18 cellular contexts compared by ENCODE assay signal in genomic region chr7:51029586-51030230, GRCh38.
DNase-seq lines count a peak whose midpoint lies in the region; TF ChIP-seq lines count a peak whose summit lies in the region.
"Had no signal": no experiment of that assay in that cellular context is flagged by ENCODE, and none has a peak within 500 bp of the region (broad histone marks: within the 10 kb centered on the region; RNA-seq: fewer than 3 reads in every experiment).

No MANE protein-coding gene starts in this region.

- no peak overlapping the region for H3K9ac ChIP-seq in skeletal muscle satellite cell (ENCODE audit: low read depth, low read length)

- CTCF ChIA-PET in MCF 10A (lab: Yijun Ruan, JAX): interaction anchor here (0.5 to 1.3 kb wide), 5 partner anchors 23 to 315 kb away, joined by 3 to 4 read pairs (median 3); no protein-coding TSS in a partner anchor

- 67 to 80% methylated on average over 4 of the region's 4 CpGs for WGBS in sigmoid colon, 2 donors

- TF ChIP-seq EP300 in sigmoid colon (IDR thresholded peaks at IDR 0.05): no peak

- BruUV-seq in MCF 10A (replicated peaks; lab: Mats Ljungman, UMichigan): no TSS peak

- peak overlapping the region; percentile 23 for H3K4me2 ChIP-seq in skeletal muscle satellite cell (ENCODE audit: low read length)

- TF ChIP-seq POLR2A in breast epithelium (IDR thresholded peaks at IDR 0.05) (no peak), sigmoid colon (IDR thresholded peaks at IDR 0.05) (no peak)

- no peak overlapping the region for H3K4me3 Mint-ChIP-seq in MCF 10A (ENCODE audit: unreplicated experiment)
- H3K4me3 Mint-ChIP-seq: activated naive CD8-positive, alpha-beta T cell treated with anti-CD3 and anti-CD28 coated beads, Interleukin-2, amount 50 U/mL, for 24 hours; type B pancreatic cell had no signal

- no peak overlapping the region for H3K27ac Mint-ChIP-seq in MCF 10A (ENCODE audit: low read depth, unreplicated experiment)
- H3K27ac Mint-ChIP-seq: activated naive CD8-positive, alpha-beta T cell treated with anti-CD3 and anti-CD28 coated beads, Interleukin-2, amount 50 U/mL, for 24 hours; type B pancreatic cell had no signal

- H3K36me3 Mint-ChIP-seq in MCF 10A (ENCODE audit: insufficient read depth, unreplicated experiment): peaks cover 9% of the 10 kb centered on the region

- DNase-seq in MCF 10A (ENCODE audit: unreplicated experiment): peak; percentile 73
- DNase-seq in breast epithelium (ENCODE audit: low spot score in 2 of 2): no peak
- peak; percentile 37 for DNase-seq in T1000 (lab: John Stamatoyannopoulos, UW)
- peak; percentile 84 for DNase-seq in fibroblast of pulmonary artery (ENCODE audit: low read depth)
- DNase-seq in sigmoid colon: no peak
- no peak for DNase-seq in dorsolateral prefrontal cortex
- DNase-seq in NCI-H2081 treated with DMSO at 0.1 percent for 48 hours (lab: John Stamatoyannopoulos, UW): no peak
- DNase-seq: activated CD4-positive, CD25-positive, alpha-beta regulatory T cell; activated naive CD8-positive, alpha-beta T cell treated with anti-CD3 and anti-CD28 coated beads, Interleukin-2, amount 50 U/mL, for 24 hours; DMS153; Karpas-422; NCI-H2029 treated with DMSO at 0.1 percent for 48 hours; NCI-H82; stimulated activated CD4-positive, alpha-beta T cell treated with anti-CD3 and anti-CD28 coated beads, Interleukin-12 subunit alpha, Interleukin-12 subunit beta, amount 100 ng/mL, for 4 hours had no signal

- H3K36me3 ChIP-seq in breast epithelium: no peaks in the 10 kb centered on the region
- no peaks in the 10 kb centered on the region for H3K36me3 ChIP-seq in skeletal muscle satellite cell (ENCODE audit: insufficient read depth, low read length)
- H3K36me3 ChIP-seq in sigmoid colon: no peaks in the 10 kb centered on the region
- H3K36me3 ChIP-seq: neutrophil, SJSA1 had no signal

- TF ChIP-seq CTCF in MCF 10A (IDR thresholded peaks at IDR 0.05; ENCODE audit: unreplicated experiment): no peak
- no peak for TF ChIP-seq CTCF in breast epithelium (IDR thresholded peaks at IDR 0.05)
- no peak for TF ChIP-seq CTCF in fibroblast of pulmonary artery (IDR thresholded peaks at IDR 0.05; ENCODE audit: low read length, missing control alignments)
- TF ChIP-seq CTCF in sigmoid colon (IDR thresholded peaks at IDR 0.05): no peak
- no peak for TF ChIP-seq CTCF in dorsolateral prefrontal cortex (IDR thresholded peaks at IDR 0.05 in 54 of 56, conservative IDR thresholded peaks at IDR 0.05 in 2 of 56; ENCODE audit: low read depth in 1 of 56, partially characterized antibody in 56 of 56)

- intact Hi-C loops in MCF 10A (cut with micrococcal nuclease): no loop called here
- intact Hi-C loops in breast epithelium (cut with DNase I; ENCODE audit: low total_unique reads): no loop called here
- intact Hi-C loops in sigmoid colon (cut with DNase I): no loop called here
- intact Hi-C loops in dorsolateral prefrontal cortex (cut with DNase I): no loop called here

- no peaks in the 10 kb centered on the region for H3K27me3 Mint-ChIP-seq in MCF 10A (ENCODE audit: insufficient read depth, unreplicated experiment)
- H3K27me3 Mint-ChIP-seq: activated naive CD8-positive, alpha-beta T cell treated with anti-CD3 and anti-CD28 coated beads, Interleukin-2, amount 50 U/mL, for 24 hours; type B pancreatic cell had no signal

- H3K27ac ChIP-seq in breast epithelium: no peak overlapping the region
- H3K27ac ChIP-seq in sigmoid colon: no peak overlapping the region
- peak overlapping the region in 6 of 59 donors; percentile 0 to 72 (median 40) for H3K27ac ChIP-seq in dorsolateral prefrontal cortex
- H3K27ac ChIP-seq: neutrophil, SJSA1 had no signal

- H3K4me1 Mint-ChIP-seq in MCF 10A (ENCODE audit: insufficient read depth, unreplicated experiment): no peaks in the 10 kb centered on the region
- H3K4me1 Mint-ChIP-seq: activated naive CD8-positive, alpha-beta T cell treated with anti-CD3 and anti-CD28 coated beads, Interleukin-2, amount 50 U/mL, for 24 hours had no signal

- H3K4me1 ChIP-seq in breast epithelium (no peaks in the 10 kb centered on the region), skeletal muscle satellite cell (ENCODE audit: control insufficient read depth, insufficient read depth, low read length) (peaks cover 37% of the 10 kb centered on the region), sigmoid colon (peaks cover 0 to 13% (median 13%) of the 10 kb centered on the region in 4 donors)
- H3K4me1 ChIP-seq: SJSA1 had no signal

- POLR2A ChIA-PET in MCF 10A (lab: Yijun Ruan, JAX): interaction anchor here (1.3 kb wide), 1 partner anchor 10 kb away, joined by 3 read pairs; no protein-coding TSS in a partner anchor

- no peaks in the 10 kb centered on the region for H3K27me3 ChIP-seq in breast epithelium
- H3K27me3 ChIP-seq in skeletal muscle satellite cell (ENCODE audit: control insufficient read depth, insufficient read depth, low read length): no peaks in the 10 kb centered on the region
- H3K27me3 ChIP-seq in sigmoid colon: no peaks in the 10 kb centered on the region
- no peaks in the 10 kb centered on the region for H3K27me3 ChIP-seq in dorsolateral prefrontal cortex
- H3K27me3 ChIP-seq: SJSA1 had no signal

- H3K9me3 Mint-ChIP-seq in MCF 10A (ENCODE audit: unreplicated experiment): no peaks in the 10 kb centered on the region
- H3K9me3 Mint-ChIP-seq: activated naive CD8-positive, alpha-beta T cell treated with anti-CD3 and anti-CD28 coated beads, Interleukin-2, amount 50 U/mL, for 24 hours; type B pancreatic cell had no signal

- H3K9me3 ChIP-seq in breast epithelium (no peaks in the 10 kb centered on the region), skeletal muscle satellite cell (replicated peaks; ENCODE audit: low read length) (no peaks in the 10 kb centered on the region), sigmoid colon (no peaks in the 10 kb centered on the region)
- H3K9me3 ChIP-seq: neutrophil, SJSA1 had no signal

- no peak overlapping the region for H3K4me3 ChIP-seq in breast epithelium
- H3K4me3 ChIP-seq in fibroblast of pulmonary artery (replicated peaks; ENCODE audit: low read depth, low read length): no peak overlapping the region
- peak overlapping the region; percentile 5 for H3K4me3 ChIP-seq in skeletal muscle satellite cell (ENCODE audit: low read length)
- no peak overlapping the region for H3K4me3 ChIP-seq in sigmoid colon
- no peak overlapping the region for H3K4me3 ChIP-seq in dorsolateral prefrontal cortex
- H3K4me3 ChIP-seq: SJSA1 had no signal

Comparison
In these comparisons a context has a peak if more than half of its experiments do, and no peak if none do; other contexts are left out.
1. DNase-seq: peak in MCF 10A (single experiment), T1000 (single experiment) and fibroblast of pulmonary artery (single experiment); none in breast epithelium (0 of 2), sigmoid colon (single experiment), dorsolateral prefrontal cortex (0 of 10) and NCI-H2081 treated with DMSO at 0.1 percent for 48 hours (single experiment).